Comparison of ENCODE assay signal across 8 cellular contexts in genomic region chr2:196639180-196640030, GRCh38. TPM values are rescaled to one million over a fixed set of nuclear protein-coding genes. Genes with fewer than 3 reads are reported as not detected.
DNase-seq lines count a peak whose midpoint lies in the region; ATAC-seq and TF ChIP-seq lines count a peak whose summit lies in the region.

Gene CCDC150 (plus strand): TSS chr2:196639715. CDS start chr2:196639767, 52 bp downstream.

- no peaks in the 10 kb centered on the region; the same call in 1 of the 2 replicates for H3K36me3 ChIP-seq in OCI-LY7 (ENCODE audit: insufficient read depth, low read length)
- no peaks in the 10 kb centered on the region for H3K36me3 ChIP-seq in mucosa of descending colon (ENCODE audit: low read depth)

- DNase-seq in DMS153 (lab: John Stamatoyannopoulos, UW): peak; percentile 93
- peak; percentile 74 for DNase-seq in HuH-7.5 (ENCODE audit: low spot score)
- DNase-seq in OCI-LY7 (ENCODE audit: low spot score): peak; percentile 96
- peak; percentile 91 for DNase-seq in activated T-cell treated with anti-CD3 and anti-CD28 coated beads for 24 hours (ENCODE audit: low read depth)
- DNase-seq in epithelial cell of prostate (ENCODE audit: low read depth, low spot score): peak; percentile 52
- DNase-seq in mucosa of descending colon: peak; percentile 94 to 96 (median 95)
- peak; percentile 74 to 88 for DNase-seq in stimulated activated CD8-positive, alpha-beta memory T cell treated with anti-CD3 and anti-CD28 coated beads, Interleukin-4, amount 100 ng/mL, for 1 hour (ENCODE audit: low read depth in 2 of 2, low spot score in 1 of 2)

- H3K9me3 ChIP-seq in OCI-LY7 (ENCODE audit: low read length) (0 out of 2 replicates have a peak, but pooled peaks cover 14% of the 10 kb centered on the region), mucosa of descending colon (no peaks in the 10 kb centered on the region)

- no peaks in the 10 kb centered on the region for H4K20me1 ChIP-seq in OCI-LY7 (ENCODE audit: insufficient read depth, low read length)

- H3K4me3 ChIP-seq in OCI-LY7 (ENCODE audit: low read depth, low read length, poor library complexity, severe bottlenecking): peak within 1 kb of the TSS; percentile 95
- peak within 1 kb of the TSS; percentile 2 for H3K4me3 ChIP-seq in mucosa of descending colon

- peak within 1 kb of the TSS; percentile 81 for H3K4me2 ChIP-seq in OCI-LY7 (ENCODE audit: low read length)

- H3K9me2 ChIP-seq in OCI-LY7 (ENCODE audit: insufficient read depth, low read length): no peaks in the 10 kb centered on the region

- BruUV-seq in OCI-LY7 (replicated peaks; lab: Mats Ljungman, UMichigan): no TSS peak

- ATAC-seq in GM21528 (IDR thresholded peaks at IDR 0.05; ENCODE audit: low FRiP score, unreplicated experiment): peak; percentile 100
- peak; percentile 100 for ATAC-seq in mucosa of descending colon

- H2AFZ ChIP-seq in OCI-LY7 (ENCODE audit: low read length): peak within 1 kb of the TSS; percentile 99

- intact Hi-C loops in OCI-LY7 (cut with micrococcal nuclease; ENCODE audit: unreplicated experiment) (loop anchor here (10.0 kb wide), 3 partner anchors 345 to 1065 kb away; partner anchors contain the start of genes DNAH7 and MARS2), mucosa of descending colon (cut with DNase I, micrococcal nuclease) (no loop called here)

- H3K4me1 ChIP-seq in OCI-LY7 (ENCODE audit: insufficient read depth, low read length, poor library complexity, severe bottlenecking) (peaks cover 11% of the 10 kb centered on the region), mucosa of descending colon (ENCODE audit: low read depth) (peaks cover 6% of the 10 kb centered on the region)

- no peak within 1 kb of the TSS for H3K27ac ChIP-seq in OCI-LY7 (ENCODE audit: low read depth, low read length, poor library complexity, severe bottlenecking)
- H3K27ac ChIP-seq in epithelial cell of prostate: no peak within 1 kb of the TSS

- POLR2A ChIA-PET in OCI-LY7 (lab: Charles Lee): interaction anchor here (0.6 to 2.5 kb wide), 7 partner anchors 13 to 288 kb away, joined by 3 to 8 read pairs (median 3); no protein-coding TSS in a partner anchor

- H3K79me2 ChIP-seq in OCI-LY7 (ENCODE audit: insufficient read depth, low read depth, low read length): peaks cover 18% of the 10 kb centered on the region

- TF ChIP-seq CTCF in OCI-LY7 (conservative IDR thresholded peaks at IDR 0.05; ENCODE audit: low read length) (0 out of 2 replicates have a peak, but pooled peaks have one; percentile 19), mucosa of descending colon (IDR thresholded peaks at IDR 0.05) (no peak)

- CTCF ChIA-PET in OCI-LY7 (lab: Charles Lee; ENCODE audit: unreplicated experiment): interaction anchor here (0.5 kb wide), 1 partner anchor 115 kb away, joined by 3 read pairs; no protein-coding TSS in a partner anchor

RNA-seq across cellular contexts. Expression of gene CCDC150, which starts in this region (rescaled TPM):
- total RNA-seq in OCI-LY7 (2014; rRNA removed; shearing (Covaris generic)): 39.5 and 40.8 TPM in 2 replicates
- total RNA-seq in OCI-LY7 (2022): 28.7 and 29.7 TPM in 2 replicates
- total RNA-seq in mucosa of descending colon: 1 to 10 TPM; 2.1 to 5.3 (median 3.1) TPM

Comparison
In these comparisons a context has a peak if more than half of its experiments do, and no peak if none do; other contexts are left out.
1. RNA of gene CCDC150 (total RNA-seq): 28.7 to 40.8 TPM in OCI-LY7; 2.1 to 5.3 TPM in mucosa of descending colon; every median in the first group is over 4 times any median in the second.
2. Peak in every context shown above with its lines, with median percentiles within 50 percentile points of each other: DNase-seq.